ENCODE assay signal across 22 cellular contexts in genomic region chrX:100720301-100720700, GRCh38. TPM values are rescaled to one million over a fixed set of nuclear protein-coding genes. Genes with fewer than 3 reads are reported as not detected.
A peak's percentile ranks its signal among the peaks of the same experiment; 100 is the strongest.
DNase-seq lines count a peak whose midpoint lies in the region; ATAC-seq and TF ChIP-seq lines count a peak whose summit lies in the region.
"Had no signal": no experiment of that assay in that cellular context is flagged by ENCODE, and none has a peak within 500 bp of the region (broad histone marks: within the 10 kb centered on the region; RNA-seq: fewer than 3 reads in every experiment).

No MANE protein-coding gene starts in this region.

- POLR2A ChIA-PET in activated CD4-positive, alpha-beta T cell treated with anti-CD3 and anti-CD28 coated beads for 36 hours (lab: Charles Lee), result no interaction called here

- no peaks in the 10 kb centered on the region for H3K27me3 Mint-ChIP-seq in activated CD4-positive, alpha-beta T cell treated with anti-CD3 and anti-CD28 coated beads for 36 hours

- H3K4me3 ChIP-seq in fibroblast of mammary gland (ENCODE audit: control insufficient read depth, low read depth, low read length) (no peak overlapping the region), uterus (no peak overlapping the region)
- H3K4me3 ChIP-seq: BLaER1, cardiac muscle cell, left ventricle myocardium inferior had no signal

- H3K36me3 Mint-ChIP-seq in activated CD4-positive, alpha-beta T cell treated with anti-CD3 and anti-CD28 coated beads for 36 hours (ENCODE audit: low read depth), result no peaks in the 10 kb centered on the region

- TF ChIP-seq CTCF in fibroblast of mammary gland (conservative IDR thresholded peaks at IDR 0.05; ENCODE audit: control insufficient read depth, insufficient read depth, low read depth, low read length) (no peak), uterus (IDR thresholded peaks at IDR 0.05) (no peak)

- no peaks in the 10 kb centered on the region for H3K4me1 Mint-ChIP-seq in activated CD4-positive, alpha-beta T cell treated with anti-CD3 and anti-CD28 coated beads for 36 hours

- CTCF ChIA-PET in activated CD4-positive, alpha-beta T cell treated with anti-CD3 and anti-CD28 coated beads for 36 hours (lab: Charles Lee), result no interaction called here

- no peaks in the 10 kb centered on the region for H3K9me3 Mint-ChIP-seq in activated CD4-positive, alpha-beta T cell treated with anti-CD3 and anti-CD28 coated beads for 36 hours (ENCODE audit: low read depth)

- H3K27me3 ChIP-seq in uterus, result no peaks in the 10 kb centered on the region
- H3K27me3 ChIP-seq: BLaER1, cardiac muscle cell had no signal

- peak overlapping the region; percentile 51 to 57 for H3K27ac ChIP-seq in uterus
- H3K27ac ChIP-seq: BLaER1, cardiac muscle cell, left ventricle myocardium inferior had no signal

- no peak overlapping the region for H3K4me3 Mint-ChIP-seq in activated CD4-positive, alpha-beta T cell treated with anti-CD3 and anti-CD28 coated beads for 36 hours

- H3K9me3 ChIP-seq in uterus, result no peaks in the 10 kb centered on the region
- H3K9me3 ChIP-seq: left ventricle myocardium inferior had no signal

- DNase-seq in NCI-H82 (lab: John Stamatoyannopoulos, UW) (peak; percentile 35), NCI-H82 treated with DMSO at 0.1 percent for 48 hours (lab: John Stamatoyannopoulos, UW; ENCODE audit: unreplicated experiment) (no peak), NCI-H524 (lab: John Stamatoyannopoulos, UW) (peak; percentile 77 to 94), fibroblast of mammary gland (ENCODE audit: low read depth) (peak; percentile 14), uterus (no peak)
- DNase-seq in central memory CD4-positive, alpha-beta T cell, result no peak
- no peak for DNase-seq in activated CD4-positive, alpha-beta T cell treated with anti-CD3 and anti-CD28 coated beads for 36 hours
- DNase-seq: activated gamma-delta T cell treated with Interleukin-2 at 50 U/mL for 16 hours; activated T-cell treated with anti-CD3 and anti-CD28 coated beads, Interleukin-2, amount 50 U/mL, for 1 hour; H7; left ventricle myocardium inferior; MM.1S; NCI-H2029 treated with DMSO at 0.1 percent for 48 hours; NCI-H774; posterior cingulate gyrus; substantia nigra; T1000 had no signal

- H3K36me3 ChIP-seq in uterus, result no peaks in the 10 kb centered on the region
- H3K36me3 ChIP-seq: BLaER1, cardiac muscle cell, left ventricle myocardium inferior had no signal

- H3K27ac Mint-ChIP-seq in activated CD4-positive, alpha-beta T cell treated with anti-CD3 and anti-CD28 coated beads for 36 hours, result no peak overlapping the region

- ATAC-seq in activated CD4-positive, alpha-beta T cell treated with anti-CD3 and anti-CD28 coated beads for 36 hours, result no peak
- no peak for ATAC-seq in GM21528 (IDR thresholded peaks at IDR 0.05; ENCODE audit: low FRiP score, unreplicated experiment)
- ATAC-seq: activated CD4-positive, CD25-positive, alpha-beta regulatory T cell treated with anti-CD3 and anti-CD28 coated beads, Interleukin-2, amount 50 U/mL, for 24 hours had no signal

- no peaks in the 10 kb centered on the region for H3K4me1 ChIP-seq in uterus
- H3K4me1 ChIP-seq: BLaER1, left ventricle myocardium inferior had no signal

- intact Hi-C loops in uterus (cut with DNase I; ENCODE audit: low total_unique reads), result no loop called here
- intact Hi-C loops in activated CD4-positive, alpha-beta T cell treated with anti-CD3 and anti-CD28 coated beads for 36 hours (cut with DNase I, micrococcal nuclease), result no loop called here

- no peak for TF ChIP-seq POLR2A in uterus (IDR thresholded peaks at IDR 0.05)

RNA-seq across cellular contexts. Expression of gene SYTL4, which starts 11.6 kb away (rescaled TPM):
- total RNA-seq in uterus, result 100 to 1,000 TPM in 1 of 4 donors, 10 to 100 TPM in 3; 48.0 to 169 (median 83.8) TPM
- not detected for total RNA-seq in activated CD4-positive, alpha-beta T cell treated with anti-CD3 and anti-CD28 coated beads for 36 hours
- total RNA-seq: OCI-LY7 had no signal

Comparison
In these comparisons a context has a peak if more than half of its experiments do, and no peak if none do; other contexts are left out.
1. DNase-seq: peak in NCI-H82 (single experiment), NCI-H524 (2 of 2) and fibroblast of mammary gland (single experiment); none in NCI-H82 treated with DMSO at 0.1 percent for 48 hours (single experiment), uterus (0 of 2), central memory CD4-positive, alpha-beta T cell (single experiment) and activated CD4-positive, alpha-beta T cell treated with anti-CD3 and anti-CD28 coated beads for 36 hours (single experiment).
2. RNA of gene SYTL4, which starts 11.6 kb away (total RNA-seq): 48.0 to 169 TPM in uterus; not detected in activated CD4-positive, alpha-beta T cell treated with anti-CD3 and anti-CD28 coated beads for 36 hours; every median in the first group is over 10 times any median in the second.